Comparison of ENCODE assay signal across 8 cellular contexts in genomic region chr5:126499742-126500396, GRCh38.
DNase-seq lines count a peak whose midpoint lies in the region; ATAC-seq, FAIRE-seq and TF ChIP-seq lines count a peak whose summit lies in the region.

No MANE protein-coding gene starts in this region.

- TF ChIP-seq CTCF in AG09309 (IDR thresholded peaks at IDR 0.05; ENCODE audit: control insufficient read depth, insufficient read depth, low read depth, low read length, missing control alignments) (peak; percentile 68), esophagus muscularis mucosa (IDR thresholded peaks at IDR 0.05) (peak; percentile 38 to 52 (median 44)), stomach (IDR thresholded peaks at IDR 0.05) (peak in 5 of 7 experiments; percentile 23 to 52 (median 29))

- peak; percentile 42 for ATAC-seq in GM18499 (IDR thresholded peaks at IDR 0.05; ENCODE audit: insufficient read depth, unreplicated experiment)
- ATAC-seq in HG03045 (IDR thresholded peaks at IDR 0.05; ENCODE audit: unreplicated experiment): peak; percentile 48

- DNase-seq in AG09309 (ENCODE audit: low read depth) (no peak), RCC 7860 (ENCODE audit: low spot score) (peak; percentile 13), esophagus muscularis mucosa (ENCODE audit: extremely low spot score) (no peak), stomach (no peak), cortex of kidney (lab: John Stamatoyannopoulos, UW) (no peak), NCI-H1694 treated with DMSO at 0.1 percent for 48 hours (lab: John Stamatoyannopoulos, UW) (no peak)

- TF ChIP-seq EP300 in esophagus muscularis mucosa (IDR thresholded peaks at IDR 0.05) (no peak), stomach (IDR thresholded peaks at IDR 0.05) (no peak)

- TF ChIP-seq POLR2A in esophagus muscularis mucosa (IDR thresholded peaks at IDR 0.05; ENCODE audit: low read depth) (no peak), stomach (IDR thresholded peaks at IDR 0.05) (no peak)

- H3K9me3 ChIP-seq in esophagus muscularis mucosa (no peaks in the 10 kb centered on the region), stomach (no peaks in the 10 kb centered on the region)

- peaks cover 6 to 24% (median 18%) of the 10 kb centered on the region in 4 donors for H3K4me1 ChIP-seq in esophagus muscularis mucosa
- peaks cover 6 to 18% (median 10%) of the 10 kb centered on the region in 4 donors for H3K4me1 ChIP-seq in stomach

- 88% methylated on average over 4 of the region's 4 CpGs for WGBS in esophagus muscularis mucosa
- WGBS in stomach, 5 donors: 73 to 89% (median 84%) methylated on average over 4 of the region's 4 CpGs

- H3K4me3 ChIP-seq in AG09309 (ENCODE audit: control insufficient read depth, low read depth, low read length) (no peak overlapping the region), esophagus muscularis mucosa (no peak overlapping the region), stomach (no peak overlapping the region)

- FAIRE-seq in RCC 7860 (lab: Jason Lieb, UNC): no peak

- peak overlapping the region in 1 of 4 donors; percentile 1 for H3K27ac ChIP-seq in esophagus muscularis mucosa (replicated peaks in 1 of 4)
- H3K27ac ChIP-seq in stomach: no peak overlapping the region

- H3K36me3 ChIP-seq in esophagus muscularis mucosa (peaks cover 0 to 10% (median under 1%) of the 10 kb centered on the region in 4 donors), stomach (peaks cover 0 to 3% (median 0%) of the 10 kb centered on the region in 4 donors)

- H3K27me3 ChIP-seq in esophagus muscularis mucosa (no peaks in the 10 kb centered on the region), stomach (no peaks in the 10 kb centered on the region)

- intact Hi-C loops in esophagus muscularis mucosa (cut with DNase I) (no loop called here), stomach (cut with DNase I; ENCODE audit: low total_unique reads) (no loop called here)
